ENCODE assay signal across 24 cellular contexts in genomic region chr2:202118168-202118567, GRCh38. TPM values are rescaled to one million over a fixed set of nuclear protein-coding genes. Genes with fewer than 3 reads are reported as not detected.
DNase-seq lines count a peak whose midpoint lies in the region; ATAC-seq, FAIRE-seq and TF ChIP-seq lines count a peak whose summit lies in the region.
"Had no signal": no experiment of that assay in that cellular context is flagged by ENCODE, and none has a peak within 500 bp of the region (broad histone marks: within the 10 kb centered on the region; RNA-seq: fewer than 3 reads in every experiment).

No MANE protein-coding gene starts in this region.

- POLR2A ChIA-PET in IMR-90 (lab: Charles Lee; ENCODE audit: unreplicated experiment) (no interaction called here), endothelial cell of umbilical vein (lab: Charles Lee) (no interaction called here)

- 0 out of 4 replicates have a peak overlapping the region, but pooled peaks of 1 of the 2 experiments have one; percentile 38 for H4K8ac ChIP-seq in IMR-90 (ENCODE audit: low read depth in 2 of 2, low read length in 2 of 2)

- no peak overlapping the region for H3K56ac ChIP-seq in IMR-90 (ENCODE audit: extremely low read depth, insufficient read depth, low read length)

- H3K27ac Mint-ChIP-seq in neural progenitor cell = no peak overlapping the region
- H3K27ac Mint-ChIP-seq: CD4-positive, alpha-beta memory T cell had no signal

- no peaks in the 10 kb centered on the region for H4K20me1 ChIP-seq in IMR-90 (ENCODE audit: insufficient read depth, low read length)
- H4K20me1 ChIP-seq in endothelial cell of umbilical vein (replicated peaks; ENCODE audit: control insufficient read depth, extremely low read depth, insufficient read depth, low read length) = no peaks in the 10 kb centered on the region
- H4K20me1 ChIP-seq in neural progenitor cell (ENCODE audit: low read depth) = no peaks in the 10 kb centered on the region

- H3K14ac ChIP-seq in IMR-90 (replicated peaks; ENCODE audit: low read depth, low read length) = 0 out of 2 replicates have a peak overlapping the region, but pooled peaks have one; percentile 25

- no TSS peak for BruUV-seq in IMR-90 (replicated peaks; lab: Mats Ljungman, UMichigan)
- no TSS peak for BruUV-seq in endothelial cell of umbilical vein (replicated peaks; lab: Mats Ljungman, UMichigan)

- H3K79me2 ChIP-seq in endothelial cell of umbilical vein (ENCODE audit: control insufficient read depth, insufficient read depth, low read length) (no peaks in the 10 kb centered on the region), neural progenitor cell (ENCODE audit: low read depth) (no peaks in the 10 kb centered on the region)

- H3K23ac ChIP-seq in IMR-90 (ENCODE audit: low read depth, low read length) = no peak overlapping the region

- H3K9me1 ChIP-seq in IMR-90 (ENCODE audit: insufficient read depth, low read length) (peaks cover 28% of the 10 kb centered on the region), endothelial cell of umbilical vein (replicated peaks; ENCODE audit: control insufficient read depth, extremely low read depth, insufficient read depth, low read length) (no peaks in the 10 kb centered on the region)

- H3K79me1 ChIP-seq in IMR-90 (ENCODE audit: low read depth in 1 of 2, low read length in 2 of 2) = no peaks in the 10 kb centered on the region; a peak in 1 of 4 replicates

- H3K36me3 ChIP-seq in IMR-90 (ENCODE audit: control insufficient read depth, insufficient read depth, low read length) = no peaks in the 10 kb centered on the region
- H3K36me3 ChIP-seq in endothelial cell of umbilical vein (ENCODE audit: control insufficient read depth in 2 of 2, extremely low read depth in 1 of 2, insufficient read depth in 2 of 2, low read length in 2 of 2) = no peaks in the 10 kb centered on the region
- no peaks in the 10 kb centered on the region for H3K36me3 ChIP-seq in neural progenitor cell

- H3K9me3 ChIP-seq in IMR-90 (ENCODE audit: control insufficient read depth, insufficient read depth, low read length) (peaks cover 4% of the 10 kb centered on the region), endothelial cell of umbilical vein (replicated peaks; ENCODE audit: control insufficient read depth, insufficient read depth, low read length) (no peaks in the 10 kb centered on the region), neural progenitor cell (ENCODE audit: low read depth) (no peaks in the 10 kb centered on the region)
- H3K9me3 ChIP-seq: A549 had no signal

- H2BK15ac ChIP-seq in IMR-90 (ENCODE audit: low read depth, low read length) = peak overlapping the region; percentile 88; the same call in 1 of the 3 replicates

- ATAC-seq in IMR-90 (ENCODE audit: low read depth) (no peak), GM18907 (IDR thresholded peaks at IDR 0.05; ENCODE audit: unreplicated experiment) (no peak)
- ATAC-seq: A549 had no signal

- H4K91ac ChIP-seq in IMR-90 (ENCODE audit: insufficient read depth, low read depth, low read length) = 0 out of 2 replicates have a peak overlapping the region, but pooled peaks have one; percentile 25

- peak; percentile 48 for DNase-seq in IMR-90
- DNase-seq in endothelial cell of umbilical vein (ENCODE audit: low read depth, low spot score) = peak; percentile 17
- DNase-seq in neural progenitor cell (ENCODE audit: low spot score) = no peak
- no peak for DNase-seq in amygdala (lab: John Stamatoyannopoulos, UW)
- DNase-seq in activated CD4-positive, alpha-beta T cell treated with anti-CD3 and anti-CD28 coated beads, Interleukin-2, amount 50 U/mL, for 1 hour = no peak
- no peak for DNase-seq in AG08395 (ENCODE audit: low spot score)
- DNase-seq: 8988T; ACHN; C1 segment of cervical spinal cord; Calu3; CD4-positive, alpha-beta memory T cell; COR-L47; DMS53; DMS79 treated with DMSO at 0.1 percent for 48 hours; GF-D8; H7; HCEC 1CT had no signal

- H3K4me1 ChIP-seq in IMR-90 (ENCODE audit: control insufficient read depth, insufficient read depth, low read length) (peaks cover 27% of the 10 kb centered on the region), endothelial cell of umbilical vein (ENCODE audit: control insufficient read depth, extremely low read depth, insufficient read depth, low read length) (no peaks in the 10 kb centered on the region), neural progenitor cell (peaks cover 13% of the 10 kb centered on the region)

- CTCF ChIA-PET in IMR-90 (lab: Yijun Ruan, JAX) = interaction anchor here (0.6 to 1.1 kb wide), 2 partner anchors 14 to 58 kb away, joined by 3 to 4 read pairs; no protein-coding TSS in a partner anchor
- CTCF ChIA-PET in endothelial cell of umbilical vein (lab: Charles Lee) = no interaction called here

- no peak for TF ChIP-seq RAD21 in IMR-90 (IDR thresholded peaks at IDR 0.05; ENCODE audit: low read length)

- TF ChIP-seq CTCF in IMR-90 (conservative IDR thresholded peaks at IDR 0.05; ENCODE audit: low read depth, low read length) = no peak
- no peak for TF ChIP-seq CTCF in endothelial cell of umbilical vein (IDR thresholded peaks at IDR 0.05; ENCODE audit: extremely low read depth in 1 of 2, insufficient read depth in 1 of 2, low read depth in 1 of 2, low read length in 2 of 2)
- TF ChIP-seq CTCF in neural progenitor cell (IDR thresholded peaks at IDR 0.05) = no peak

- H3K27me3 Mint-ChIP-seq in neural progenitor cell (ENCODE audit: insufficient read depth, low read depth) = peaks cover 6% of the 10 kb centered on the region

- H2AK9ac ChIP-seq in IMR-90 (replicated peaks; ENCODE audit: low read depth, low read length, poor library complexity) = no peak overlapping the region

- H3K4me1 Mint-ChIP-seq in neural progenitor cell = peaks cover 16% of the 10 kb centered on the region

- TF ChIP-seq POLR2A in IMR-90 (IDR thresholded peaks at IDR 0.05; ENCODE audit: low read depth, low read length) (no peak), endothelial cell of umbilical vein (IDR thresholded peaks at IDR 0.05; ENCODE audit: low read depth, low read length) (no peak)

- no CpG with 5 or more reads among the region's 1 CpG for WGBS in IMR-90 (ENCODE audit: extremely low coverage in 2 of 2, insufficient read length in 1 of 2), 2 experiments

- in situ Hi-C loops in IMR-90 (cut with MboI; ENCODE audit: low sequenced_read_pairs) = no loop called here

- no peak for FAIRE-seq in endothelial cell of umbilical vein (lab: Jason Lieb, UNC)
- FAIRE-seq: A549, GM12891, GM18507, H1 had no signal

- H2BK5ac ChIP-seq in IMR-90 (ENCODE audit: low read depth, low read length, poor library complexity, severe bottlenecking) = no peak overlapping the region

- peak overlapping the region; percentile 40; the same call in 1 of the 2 replicates for H3K18ac ChIP-seq in IMR-90 (ENCODE audit: low read depth, low read length)

- H2AFZ ChIP-seq in IMR-90 (replicated peaks; ENCODE audit: low read length, poor library complexity) = no peak overlapping the region
- no peak overlapping the region for H2AFZ ChIP-seq in endothelial cell of umbilical vein (ENCODE audit: low read depth, low read length)
- H2AFZ ChIP-seq in neural progenitor cell (replicated peaks) = no peak overlapping the region

- H3K4me3 Mint-ChIP-seq in neural progenitor cell = peak overlapping the region; percentile 57
- H3K4me3 Mint-ChIP-seq: CD4-positive, alpha-beta memory T cell had no signal

- H3K27me3 ChIP-seq in IMR-90 (ENCODE audit: control insufficient read depth, insufficient read depth, low read length) (no peaks in the 10 kb centered on the region), endothelial cell of umbilical vein (ENCODE audit: control insufficient read depth in 2 of 2, insufficient read depth in 2 of 2, low read length in 2 of 2) (peaks cover 10 to 19% of the 10 kb centered on the region in 2 experiments), neural progenitor cell (no peaks in the 10 kb centered on the region)

- H3K4me2 ChIP-seq in IMR-90 (ENCODE audit: low read depth, low read length) (no peak overlapping the region), endothelial cell of umbilical vein (ENCODE audit: insufficient read depth, low read length) (no peak overlapping the region), neural progenitor cell (no peak overlapping the region)
- H3K4me2 ChIP-seq: A549 had no signal

- no peak overlapping the region for H2AK5ac ChIP-seq in IMR-90 (ENCODE audit: low read depth, low read length)

- H2BK20ac ChIP-seq in IMR-90 (ENCODE audit: low read depth, low read length) = peak overlapping the region; percentile 60; the same call in 1 of the 2 replicates

- H3K9ac ChIP-seq in IMR-90 (ENCODE audit: low read depth, low read length) (no peak overlapping the region), endothelial cell of umbilical vein (replicated peaks; ENCODE audit: extremely low read depth, insufficient read depth, low read length) (no peak overlapping the region), neural progenitor cell (no peak overlapping the region)

- H3K4ac ChIP-seq in IMR-90 (ENCODE audit: low read depth, low read length) = no peak overlapping the region

- no peaks in the 10 kb centered on the region for H3K36me3 Mint-ChIP-seq in neural progenitor cell
- H3K36me3 Mint-ChIP-seq: CD4-positive, alpha-beta memory T cell had no signal

- no peak overlapping the region for H3K4me3 ChIP-seq in IMR-90 (ENCODE audit: insufficient read depth, low read depth, low read length)
- H3K4me3 ChIP-seq in endothelial cell of umbilical vein (replicated peaks in 1 of 3; ENCODE audit: insufficient read depth in 1 of 3, low read depth in 1 of 3, low read length in 3 of 3) = no peak overlapping the region
- no peak overlapping the region for H3K4me3 ChIP-seq in neural progenitor cell
- H3K4me3 ChIP-seq: A549 had no signal

- H3K27ac ChIP-seq in IMR-90 (ENCODE audit: insufficient read depth, low read length) (no peak overlapping the region), endothelial cell of umbilical vein (ENCODE audit: insufficient read depth, low read depth, low read length) (no peak overlapping the region), neural progenitor cell (no peak overlapping the region)

- 0 out of 2 replicates have a peak overlapping the region, but pooled peaks have one; percentile 32 for H2BK120ac ChIP-seq in IMR-90 (ENCODE audit: low read depth, low read length)

- dilution Hi-C loops in IMR-90 (cut with HindIII; ENCODE audit: low sequenced_read_pairs, unreplicated experiment) = no loop called here
- dilution Hi-C loops in endothelial cell of umbilical vein (cut with MboI; ENCODE audit: extremely low pct_ligation_motif_present, low sequenced_read_pairs) = no loop called here

- H3F3A ChIP-seq in neural progenitor cell (ENCODE audit: low read depth) = peaks cover 7% of the 10 kb centered on the region

- H3K9me3 Mint-ChIP-seq in neural progenitor cell = peaks cover 16% of the 10 kb centered on the region

- intact Hi-C loops in IMR-90 (cut with micrococcal nuclease) (no loop called here), endothelial cell of umbilical vein (cut with micrococcal nuclease) (loop anchor here (5.0 kb wide), 1 partner anchor 321 kb away; no protein-coding TSS in a partner anchor)

- H4K5ac ChIP-seq in IMR-90 (ENCODE audit: low read depth, low read length) = 0 out of 2 replicates have a peak overlapping the region, but pooled peaks have one; percentile 37

RNA-seq across cellular contexts. Expression of gene KIAA2012, which starts 45.1 kb away (rescaled TPM):
- total RNA-seq in IMR-90 (2012; rRNA removed) (under 0.01 TPM in 2 replicates), endothelial cell of umbilical vein (not detected in 2 replicates), neural progenitor cell (ENCODE audit: low replicate concordance) (not detected in 2 replicates)
- polyA plus RNA-seq in IMR-90 (2012; rRNA removed) (0.04 and 0.09 TPM in 2 replicates), endothelial cell of umbilical vein (not detected in 2 replicates)
- polyA plus RNA-seq in IMR-90 (2012; cell fraction: cytosol; rRNA removed) = 0.04 and 0.05 TPM in 2 replicates
- polyA plus RNA-seq in IMR-90 (2012; cell fraction: nucleus; rRNA removed; ENCODE audit: low replicate concordance) = 0.61 and 1.0 TPM in 2 replicates
- not detected in 2 replicates for polyA plus RNA-seq in endothelial cell of umbilical vein (2011; cell fraction: cytosol; rRNA removed)
- not detected in 2 replicates for polyA plus RNA-seq in endothelial cell of umbilical vein (2011; cell fraction: nucleus; rRNA removed)
- polyA plus RNA-seq in endothelial cell of umbilical vein (2012) = not detected in 2 replicates
- not detected in 2 replicates for polyA minus RNA-seq in endothelial cell of umbilical vein
- polyA minus RNA-seq in endothelial cell of umbilical vein (2011; cell fraction: cytosol; rRNA and poly(A)+ RNA removed) = not detected
- polyA minus RNA-seq in endothelial cell of umbilical vein (2011; cell fraction: nucleus; rRNA and poly(A)+ RNA removed) = not detected in 2 replicates
- total RNA-seq: Calu3; CD4-positive, alpha-beta memory T cell; Daoy; G401; H1; H7 had no signal
- polyA plus RNA-seq: CD4-positive, alpha-beta memory T cell; H1 had no signal

Comparison
In these comparisons a context has a peak if more than half of its experiments do, and no peak if none do; other contexts are left out.
1. DNase-seq: peak in IMR-90 (single experiment) and endothelial cell of umbilical vein (single experiment); none in neural progenitor cell (single experiment), amygdala (0 of 56), activated CD4-positive, alpha-beta T cell treated with anti-CD3 and anti-CD28 coated beads, Interleukin-2, amount 50 U/mL, for 1 hour (single experiment) and AG08395 (single experiment).